ENCODE assay signal across 10 cellular contexts in the genomic region with DNA sequence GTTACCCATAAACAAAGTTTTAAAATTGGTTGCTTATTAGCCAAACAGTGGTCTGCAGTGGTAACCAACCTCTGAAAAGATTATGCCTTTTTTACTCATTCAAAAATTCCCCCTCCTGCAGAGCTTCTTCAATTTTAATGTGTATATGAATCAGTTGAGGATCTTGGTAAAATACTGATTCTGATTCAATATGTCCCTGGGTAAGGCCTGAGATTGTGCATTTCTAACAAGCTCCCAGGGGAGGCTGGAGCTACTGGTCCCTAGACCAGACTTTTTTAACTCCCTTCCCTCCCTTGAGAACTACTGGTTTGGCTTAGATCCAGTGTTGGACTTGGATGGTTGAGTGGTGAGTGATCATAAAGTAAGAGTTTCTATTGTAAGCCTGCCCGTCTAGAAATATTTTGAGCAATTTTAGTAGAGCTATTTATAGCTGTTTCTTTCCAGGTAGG.
A peak's percentile ranks its signal among the peaks of the same experiment; 100 is the strongest.
DNase-seq lines count a peak whose midpoint lies in the region; ATAC-seq and TF ChIP-seq lines count a peak whose summit lies in the region.
"Had no signal": no experiment of that assay in that cellular context is flagged by ENCODE, and none has a peak within 500 bp of the region (broad histone marks: within the 10 kb centered on the region; RNA-seq: fewer than 3 reads in every experiment).

No MANE protein-coding gene starts in this region.

- peaks cover 4% of the 10 kb centered on the region for H3K4me1 ChIP-seq in mammary epithelial cell (ENCODE audit: insufficient read depth, low read length)
- no peaks in the 10 kb centered on the region for H3K4me1 ChIP-seq in neural progenitor cell

- H3K79me2 ChIP-seq in mammary epithelial cell (ENCODE audit: insufficient read depth, low read length), result no peaks in the 10 kb centered on the region
- H3K79me2 ChIP-seq in neural progenitor cell (ENCODE audit: low read depth), result peaks cover 92% of the 10 kb centered on the region

- no peak overlapping the region for H3K4me3 Mint-ChIP-seq in stimulated activated naive CD8-positive, alpha-beta T cell treated with anti-CD3 and anti-CD28 coated beads, Interleukin-15, amount 100 ng/mL, for 72 hours
- H3K4me3 Mint-ChIP-seq in IgD-negative memory B cell (no peak overlapping the region), neural progenitor cell (no peak overlapping the region)

- H3K9ac ChIP-seq in mammary epithelial cell (ENCODE audit: insufficient read depth, low read length) (no peak overlapping the region), neural progenitor cell (no peak overlapping the region)

- no peak overlapping the region for H3K4me2 ChIP-seq in mammary epithelial cell (ENCODE audit: insufficient read depth, low read depth, low read length)
- no peak overlapping the region for H3K4me2 ChIP-seq in neural progenitor cell

- ATAC-seq in stimulated activated naive CD8-positive, alpha-beta T cell treated with anti-CD3 and anti-CD28 coated beads, Interleukin-15, amount 100 ng/mL, for 72 hours, result peak; percentile 83
- ATAC-seq in stimulated activated naive CD8-positive, alpha-beta T cell treated with anti-CD3 and anti-CD28 coated beads, Interleukin-15, Interleukin-2, amounts not matched to agents 100 U/mL and 50 U/mL, for 24 hours, result no peak
- ATAC-seq in GM21576 (IDR thresholded peaks at IDR 0.05; ENCODE audit: unreplicated experiment), result no peak

- H3F3A ChIP-seq in neural progenitor cell (ENCODE audit: low read depth), result no peaks in the 10 kb centered on the region

- H3K9me3 ChIP-seq in mammary epithelial cell (replicated peaks; ENCODE audit: insufficient read depth, low read length) (no peaks in the 10 kb centered on the region), neural progenitor cell (ENCODE audit: low read depth) (no peaks in the 10 kb centered on the region)
- H3K9me3 ChIP-seq: adrenal gland had no signal

- H3K27ac ChIP-seq in mammary epithelial cell (ENCODE audit: insufficient read depth, low read depth, low read length), result no peak overlapping the region
- no peak overlapping the region for H3K27ac ChIP-seq in neural progenitor cell
- H3K27ac ChIP-seq: adrenal gland had no signal

- H3K27me3 ChIP-seq in mammary epithelial cell (ENCODE audit: insufficient read depth, low read length) (no peaks in the 10 kb centered on the region), neural progenitor cell (no peaks in the 10 kb centered on the region)
- H3K27me3 ChIP-seq: adrenal gland had no signal

- TF ChIP-seq CTCF in mammary epithelial cell (conservative IDR thresholded peaks at IDR 0.05 in 1 of 2, IDR thresholded peaks at IDR 0.05 in 1 of 2; ENCODE audit: extremely low read depth in 1 of 2, insufficient read depth in 1 of 2, low read depth in 1 of 2, low read length in 2 of 2) (no peak), neural progenitor cell (IDR thresholded peaks at IDR 0.05) (no peak)

- peaks cover 49% of the 10 kb centered on the region for H3K4me1 Mint-ChIP-seq in stimulated activated naive CD8-positive, alpha-beta T cell treated with anti-CD3 and anti-CD28 coated beads, Interleukin-15, amount 100 ng/mL, for 72 hours
- H3K4me1 Mint-ChIP-seq in IgD-negative memory B cell (peaks cover 46 to 66% (median 48%) of the 10 kb centered on the region in 3 donors), neural progenitor cell (no peaks in the 10 kb centered on the region)

- H3K27me3 Mint-ChIP-seq in stimulated activated naive CD8-positive, alpha-beta T cell treated with anti-CD3 and anti-CD28 coated beads, Interleukin-15, amount 100 ng/mL, for 72 hours, result no peaks in the 10 kb centered on the region
- H3K27me3 Mint-ChIP-seq in IgD-negative memory B cell, result no peaks in the 10 kb centered on the region
- no peaks in the 10 kb centered on the region for H3K27me3 Mint-ChIP-seq in neural progenitor cell (ENCODE audit: insufficient read depth, low read depth)

- H3K27ac Mint-ChIP-seq in stimulated activated naive CD8-positive, alpha-beta T cell treated with anti-CD3 and anti-CD28 coated beads, Interleukin-15, amount 100 ng/mL, for 72 hours, result peak overlapping the region in 1 of 2 donors; percentile 59
- peak overlapping the region in 2 of 3 donors; percentile 3 to 33 for H3K27ac Mint-ChIP-seq in IgD-negative memory B cell
- no peak overlapping the region for H3K27ac Mint-ChIP-seq in neural progenitor cell

- no peaks in the 10 kb centered on the region for H3K36me3 ChIP-seq in mammary epithelial cell (ENCODE audit: insufficient read depth, low read length)
- H3K36me3 ChIP-seq in neural progenitor cell, result no peaks in the 10 kb centered on the region
- H3K36me3 ChIP-seq: adrenal gland had no signal

- WGBS in mammary epithelial cell (ENCODE audit: low coverage, missing lambda C conversion rate), result 7% methylated on average over 1 of the region's 1 CpG

- intact Hi-C loops in mammary epithelial cell (cut with micrococcal nuclease), result no loop called here

- peaks cover 15% of the 10 kb centered on the region for H3K36me3 Mint-ChIP-seq in IgD-negative memory B cell
- peaks cover 18% of the 10 kb centered on the region for H3K36me3 Mint-ChIP-seq in neural progenitor cell

- H2AFZ ChIP-seq in mammary epithelial cell (ENCODE audit: low read depth, low read length) (no peak overlapping the region), neural progenitor cell (replicated peaks) (no peak overlapping the region)

- no peak overlapping the region for H3K4me3 ChIP-seq in mammary epithelial cell (replicated peaks in 1 of 3; ENCODE audit: insufficient read depth in 1 of 3, low read depth in 2 of 3, low read length in 3 of 3)
- H3K4me3 ChIP-seq in neural progenitor cell, result no peak overlapping the region
- H3K4me3 ChIP-seq: adrenal gland had no signal

- peaks cover 5 to 7% of the 10 kb centered on the region in 2 donors for H3K9me3 Mint-ChIP-seq in stimulated activated naive CD8-positive, alpha-beta T cell treated with anti-CD3 and anti-CD28 coated beads, Interleukin-15, amount 100 ng/mL, for 72 hours
- peaks cover 0 to 7% (median 1%) of the 10 kb centered on the region in 3 donors for H3K9me3 Mint-ChIP-seq in IgD-negative memory B cell
- H3K9me3 Mint-ChIP-seq in neural progenitor cell, result peaks cover 10% of the 10 kb centered on the region

- CTCF ChIA-PET in mammary epithelial cell (lab: Charles Lee; ENCODE audit: low non-redundant PET), result no interaction called here

- dilution Hi-C loops in mammary epithelial cell (cut with HindIII; ENCODE audit: low sequenced_read_pairs), result no loop called here

- no TSS peak for BruUV-seq in mammary epithelial cell (replicated peaks; lab: Mats Ljungman, UMichigan)

- DNase-seq in stimulated activated naive CD8-positive, alpha-beta T cell treated with anti-CD3 and anti-CD28 coated beads, Interleukin-15, amount 100 ng/mL, for 72 hours, result no peak
- no peak for DNase-seq in stimulated activated naive CD8-positive, alpha-beta T cell treated with anti-CD3 and anti-CD28 coated beads, Interleukin-15, Interleukin-2, amounts not matched to agents 100 U/mL and 50 U/mL, for 24 hours
- DNase-seq in mammary epithelial cell, result peak; percentile 77
- no peak for DNase-seq in dedifferentiated amniotic fluid mesenchymal stem cell (ENCODE audit: extremely low spot score)
- no peak for DNase-seq in ecto neural progenitor cell (ENCODE audit: low spot score)
- DNase-seq in neural progenitor cell (ENCODE audit: low spot score), result no peak
- DNase-seq: adrenal gland, KG1 had no signal

- in situ Hi-C loops in mammary epithelial cell (cut with MboI; ENCODE audit: low sequenced_read_pairs in 2 of 2), result no loop called here

- H4K20me1 ChIP-seq in mammary epithelial cell (ENCODE audit: insufficient read depth, low read length) (no peaks in the 10 kb centered on the region), neural progenitor cell (ENCODE audit: low read depth) (no peaks in the 10 kb centered on the region)
